12 cellular contexts compared by ENCODE assay signal in genomic region chr21:42120056-42120903, GRCh38. TPM values are rescaled to one million over a fixed set of nuclear protein-coding genes. Genes with fewer than 3 reads are reported as not detected.
DNase-seq lines count a peak whose midpoint lies in the region; ATAC-seq and TF ChIP-seq lines count a peak whose summit lies in the region.
"Had no signal": no experiment of that assay in that cellular context is flagged by ENCODE, and none has a peak within 500 bp of the region (broad histone marks: within the 10 kb centered on the region; RNA-seq: fewer than 3 reads in every experiment).

No MANE protein-coding gene starts in this region.

- H3K9ac ChIP-seq in SK-N-SH: no peak overlapping the region

- no peaks in the 10 kb centered on the region for H4K20me1 ChIP-seq in osteoblast (ENCODE audit: insufficient read depth, low read length)
- H4K20me1 ChIP-seq in SK-N-SH (ENCODE audit: insufficient read depth): no peaks in the 10 kb centered on the region

- DNase-seq in NCI-H1417 (lab: John Stamatoyannopoulos, UW) (peak; percentile 83 to 98 (median 95)), RWPE1 (ENCODE audit: low spot score) (no peak), osteoblast (ENCODE audit: insufficient read length, low spot score, missing footprints) (peak; percentile 6), amniotic stem cell (lab: John Stamatoyannopoulos, UW) (no peak), thyroid gland (no peak), SK-N-SH (no peak)
- DNase-seq: effector CD4-positive, alpha-beta T cell; left cardiac atrium had no signal

- peak overlapping the region; percentile 50 for H3K27ac ChIP-seq in RWPE1
- no peak overlapping the region for H3K27ac ChIP-seq in osteoblast (ENCODE audit: low read depth, low read length)
- no peak overlapping the region for H3K27ac ChIP-seq in thyroid gland
- no peak overlapping the region for H3K27ac ChIP-seq in SK-N-SH (ENCODE audit: low read depth in 2 of 2, low read length in 1 of 2)

- peak; percentile 42 for ATAC-seq in GM21423 (IDR thresholded peaks at IDR 0.05; ENCODE audit: unreplicated experiment)
- no peak for ATAC-seq in GM18873 (IDR thresholded peaks at IDR 0.05; ENCODE audit: low FRiP score, unreplicated experiment)
- ATAC-seq: left cardiac atrium had no signal

- TF ChIP-seq EP300 in SK-N-SH (IDR thresholded peaks at IDR 0.05; ENCODE audit: borderline replicate concordance in 1 of 2, low read depth in 1 of 2, low read length in 1 of 2): no peak

- no peaks in the 10 kb centered on the region for H3K9me2 ChIP-seq in SK-N-SH

- intact Hi-C loops in thyroid gland (cut with DNase I): no loop called here

- H3K9me3 ChIP-seq in osteoblast (ENCODE audit: low read depth, low read length) (no peaks in the 10 kb centered on the region), thyroid gland (no peaks in the 10 kb centered on the region), SK-N-SH (no peaks in the 10 kb centered on the region)

- H3K4me3 ChIP-seq in osteoblast (ENCODE audit: insufficient read depth, low read length) (no peak overlapping the region), thyroid gland (replicated peaks in 1 of 3) (no peak overlapping the region), SK-N-SH (ENCODE audit: low read depth in 2 of 2, low read length in 1 of 2) (no peak overlapping the region)

- POLR2A ChIA-PET in RWPE1 (lab: Yijun Ruan, JAX; ENCODE audit: low non-redundant PET): no interaction called here
- POLR2A ChIA-PET in SK-N-SH (lab: Yijun Ruan, JAX): no interaction called here

- H3K4me1 ChIP-seq in osteoblast (ENCODE audit: insufficient read depth, low read length) (peaks cover 13% of the 10 kb centered on the region), thyroid gland (peaks cover 0 to 7% of the 10 kb centered on the region in 2 donors), SK-N-SH (ENCODE audit: control insufficient read depth in 1 of 2, insufficient read depth in 2 of 2, low read depth in 1 of 2, low read length in 1 of 2) (peaks cover 0 to 23% of the 10 kb centered on the region in 2 experiments; a peak in 1 of 4 replicates)

- no peak overlapping the region for H2AFZ ChIP-seq in osteoblast (ENCODE audit: low read length)
- H2AFZ ChIP-seq in SK-N-SH (ENCODE audit: low read depth): no peak overlapping the region

- CTCF ChIA-PET in RWPE1 (lab: Yijun Ruan, JAX) (interaction anchor here (0.6 kb wide), 1 partner anchor 14 kb away, joined by 3 read pairs; no protein-coding TSS in a partner anchor), SK-N-SH (lab: Yijun Ruan, JAX) (interaction anchor here (0.9 to 2.2 kb wide), 3 partner anchors 8 to 304 kb away, joined by 3 to 17 read pairs (median 5); no protein-coding TSS in a partner anchor)

- H3K36me3 ChIP-seq in osteoblast (ENCODE audit: insufficient read depth, low read length): no peaks in the 10 kb centered on the region
- H3K36me3 ChIP-seq in thyroid gland: no peaks in the 10 kb centered on the region
- no peaks in the 10 kb centered on the region for H3K36me3 ChIP-seq in SK-N-SH (replicated peaks in 1 of 2; ENCODE audit: control insufficient read depth in 1 of 2, insufficient read depth in 2 of 2, low read length in 1 of 2)

- H3K79me2 ChIP-seq in osteoblast (ENCODE audit: insufficient read depth, low read length) (no peaks in the 10 kb centered on the region), SK-N-SH (ENCODE audit: insufficient read depth) (no peaks in the 10 kb centered on the region)

- H3K4me2 ChIP-seq in osteoblast (ENCODE audit: insufficient read depth, low read length): no peak overlapping the region
- H3K4me2 ChIP-seq in SK-N-SH: no peak overlapping the region

- no peak for TF ChIP-seq RAD21 in SK-N-SH (IDR thresholded peaks at IDR 0.05; ENCODE audit: low read length)

- TF ChIP-seq POLR2A in thyroid gland (IDR thresholded peaks at IDR 0.05): no peak

- H3K27me3 ChIP-seq in osteoblast (ENCODE audit: insufficient read depth, low read length): peaks cover 48% of the 10 kb centered on the region
- no peaks in the 10 kb centered on the region for H3K27me3 ChIP-seq in thyroid gland
- peaks cover 19% of the 10 kb centered on the region for H3K27me3 ChIP-seq in SK-N-SH (ENCODE audit: insufficient read depth)

- TF ChIP-seq CTCF in RWPE1 (conservative IDR thresholded peaks at IDR 0.05; ENCODE audit: low read depth) (no peak), osteoblast (IDR thresholded peaks at IDR 0.05; ENCODE audit: extremely low read depth, low read depth, low read length) (no peak), thyroid gland (IDR thresholded peaks at IDR 0.05) (no peak), SK-N-SH (IDR thresholded peaks at IDR 0.05) (no peak)

- H3F3A ChIP-seq in SK-N-SH (replicated peaks; ENCODE audit: insufficient read depth): peaks cover 10% of the 10 kb centered on the region

- 68 to 80% methylated on average over 10 of the region's 11 CpGs for WGBS in thyroid gland, 2 donors
- 64% methylated on average over 11 of the region's 11 CpGs for WGBS in SK-N-SH (ENCODE audit: low lambda C conversion rate)

TF ChIP-seq in SK-N-SH, 30 proteins besides CTCF, POLR2A, EP300 and RAD21:
- TF ChIP-seq RFX5 (IDR thresholded peaks at IDR 0.05; ENCODE audit: low read length) (no peak), RCOR1 (IDR thresholded peaks at IDR 0.05; ENCODE audit: low read length) (no peak), JUND (IDR thresholded peaks at IDR 0.05) (no peak), USF2 (IDR thresholded peaks at IDR 0.05; ENCODE audit: borderline replicate concordance, low read depth, low read length) (no peak), MEF2A (IDR thresholded peaks at IDR 0.05; ENCODE audit: borderline replicate concordance, low read depth) (no peak), GATA2 (CRISPR knock-in tag; IDR thresholded peaks at IDR 0.05) (no peak)

RNA-seq across cellular contexts. Expression of gene UMODL1, which starts 49.2 kb away (rescaled TPM):
- total RNA-seq in osteoblast: under 0.01 TPM in 1 of 2 replicates, not detected in the other
- total RNA-seq in thyroid gland: not detected
- polyA plus RNA-seq in SK-N-SH (2012; rRNA removed): not detected in 2 replicates
- polyA plus RNA-seq in SK-N-SH (2012; cell fraction: cytosol; rRNA removed): not detected in 2 replicates
- polyA plus RNA-seq in SK-N-SH (2012; cell fraction: nucleus; rRNA removed): not detected in 2 replicates
- total RNA-seq: left cardiac atrium, RPMI7951, skeletal muscle tissue had no signal

Comparison
In these comparisons a context has a peak if more than half of its experiments do, and no peak if none do; other contexts are left out.
1. DNase-seq: peak in NCI-H1417 (3 of 3) and osteoblast (single experiment); none in RWPE1 (single experiment), amniotic stem cell (single experiment), thyroid gland (0 of 2) and SK-N-SH (single experiment).